Comparison of ENCODE assay signal across 8 cellular contexts in the genomic region with DNA sequence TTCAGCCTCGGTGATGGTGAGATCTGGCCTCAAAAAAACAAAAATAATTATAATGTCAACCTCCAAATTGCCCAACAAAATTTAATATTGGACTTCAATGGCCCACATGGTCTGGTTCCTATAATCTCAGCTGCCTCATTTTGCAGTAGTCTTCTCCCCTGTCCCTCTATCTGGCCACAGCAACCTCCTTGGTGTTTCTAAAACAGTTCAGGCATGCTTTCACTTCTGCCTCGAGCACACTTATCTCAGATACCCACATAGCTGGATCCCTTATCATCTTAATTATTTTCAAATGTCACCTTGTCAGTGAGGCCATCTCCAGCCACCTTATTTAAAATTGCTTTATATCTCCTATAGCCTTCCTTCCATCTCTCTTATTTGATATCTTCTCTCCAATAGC.
"Had no signal": no experiment of that assay in that cellular context is flagged by ENCODE, and none has a peak within 500 bp of the region (broad histone marks: within the 10 kb centered on the region; RNA-seq: fewer than 3 reads in every experiment).

No MANE protein-coding gene starts in this region.

- H3K9ac ChIP-seq: GM23248 had no signal

- H3K4me3 ChIP-seq: GM23248, GM23338, HAP-1 had no signal

- H3K4me2 ChIP-seq: GM23338 had no signal

- H3K9me3 ChIP-seq: HAP-1 had no signal

- ATAC-seq: GM23338, HCT116 had no signal

- H2AFZ ChIP-seq: GM23248, GM23338 had no signal

- H3K4me1 ChIP-seq: HAP-1 had no signal

- H3K36me3 ChIP-seq: HAP-1 had no signal

- H3K27ac ChIP-seq: GM23248 had no signal

- DNase-seq: GM23248, H7, H9, HCEC 1CT, HFFc6 had no signal
